In the genomic region with DNA sequence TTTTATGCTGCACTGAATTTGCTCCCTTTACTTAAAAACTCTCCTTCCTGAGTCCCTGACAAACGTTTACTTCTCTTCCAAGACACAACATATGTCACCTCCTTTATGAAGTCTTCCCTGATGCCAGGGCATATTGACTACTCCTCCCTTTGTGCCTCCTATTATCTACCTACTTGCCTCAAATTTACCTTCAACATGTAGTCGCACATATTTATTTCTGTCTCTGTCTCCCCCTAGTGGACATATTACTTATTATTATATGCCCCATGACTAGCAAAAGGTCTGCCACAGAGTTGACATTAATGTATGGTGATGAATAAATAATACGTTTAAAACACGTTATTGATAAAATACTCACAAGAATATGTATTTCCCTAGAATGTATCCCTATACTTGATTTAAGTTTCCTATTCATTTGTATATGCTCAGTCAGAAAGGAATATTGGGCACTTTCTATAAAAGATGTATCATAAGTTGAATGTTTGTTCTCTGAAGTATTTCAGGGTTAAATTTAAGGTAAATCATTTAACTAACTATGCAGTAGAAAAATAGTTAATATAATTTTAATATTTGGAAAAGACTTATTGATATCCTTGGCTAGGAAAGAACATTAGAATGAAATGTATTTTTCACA, we compare ENCODE assay signal across 8 cellular contexts.
DNase-seq lines count a peak whose midpoint lies in the region; ATAC-seq and FAIRE-seq lines count a peak whose summit lies in the region.

No MANE protein-coding gene starts in this region.

- peak; percentile 45 for DNase-seq in DMS153 treated with DMSO at 0.1 percent for 48 hours (lab: John Stamatoyannopoulos, UW; ENCODE audit: unreplicated experiment)
- peak; percentile 75 for DNase-seq in NCI-H748 treated with DMSO at 0.1 percent for 48 hours (lab: John Stamatoyannopoulos, UW)
- peak; percentile 11 for DNase-seq in naive B cell
- DNase-seq in T-helper 9 cell: no peak
- DNase-seq in AG08396 (ENCODE audit: low spot score): no peak

- H3K27me3 Mint-ChIP-seq in naive B cell: no peaks in the 10 kb centered on the region

- H3K4me1 Mint-ChIP-seq in naive B cell: no peaks in the 10 kb centered on the region

- no peak overlapping the region for H3K4me3 Mint-ChIP-seq in naive B cell

- H3K36me3 Mint-ChIP-seq in naive B cell: no peaks in the 10 kb centered on the region

- ATAC-seq in GM21367 (IDR thresholded peaks at IDR 0.05; ENCODE audit: unreplicated experiment) (peak; percentile 87), HG03521 (IDR thresholded peaks at IDR 0.05; ENCODE audit: unreplicated experiment) (peak; percentile 80), naive B cell (ENCODE audit: low read depth in 2 of 2) (peak in 1 of 2 donors; percentile 48)

- peaks cover 0 to 4% (median 0%) of the 10 kb centered on the region in 7 donors for H3K9me3 Mint-ChIP-seq in naive B cell

- H3K27ac Mint-ChIP-seq in naive B cell: no peak overlapping the region

- FAIRE-seq in colon (lab: Jason Lieb, UNC): peak; percentile 57

Comparison
In these comparisons a context has a peak if more than half of its experiments do, and no peak if none do; other contexts are left out.
1. DNase-seq: peak in DMS153 treated with DMSO at 0.1 percent for 48 hours (single experiment), NCI-H748 treated with DMSO at 0.1 percent for 48 hours (single experiment) and naive B cell (single experiment); none in T-helper 9 cell (single experiment) and AG08396 (single experiment).